In the genomic region with DNA sequence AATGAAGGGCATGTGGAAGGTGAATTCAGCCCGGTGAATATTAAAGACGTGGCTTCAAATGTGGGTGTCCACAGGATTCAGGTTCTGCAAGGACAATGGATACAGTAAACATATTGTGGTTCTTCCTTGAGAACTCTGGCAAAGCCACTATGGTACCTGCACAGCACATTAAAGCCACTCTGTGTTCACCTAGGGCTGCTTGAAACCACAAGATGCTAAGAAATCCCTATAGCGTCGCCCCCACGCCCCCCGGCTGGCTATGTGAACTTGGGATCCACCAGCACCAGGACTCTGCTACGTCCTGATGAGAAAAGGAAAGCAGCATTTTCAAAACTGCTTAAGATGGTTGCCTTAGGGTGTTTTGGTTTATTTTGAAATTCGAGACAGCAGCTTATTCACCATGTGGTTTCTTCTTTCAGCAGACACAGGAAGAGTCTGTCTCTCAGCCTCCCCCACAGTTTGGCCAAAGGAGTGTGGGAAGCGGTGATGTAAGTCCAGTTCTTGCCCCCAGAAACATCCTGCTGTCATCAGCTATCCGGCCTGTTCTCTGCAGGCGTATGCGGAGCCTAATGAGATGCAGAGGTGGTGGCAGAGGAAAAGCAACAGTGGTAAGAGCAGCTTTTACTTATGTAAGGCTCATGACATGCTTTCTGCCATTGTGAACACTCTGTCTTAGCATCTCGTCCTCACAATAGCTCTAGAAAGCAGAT, we compare ENCODE assay signal across 8 cellular contexts.
A peak's percentile ranks its signal among the peaks of the same experiment; 100 is the strongest.
DNase-seq lines count a peak whose midpoint lies in the region; ATAC-seq and TF ChIP-seq lines count a peak whose summit lies in the region.

No MANE protein-coding gene starts in this region.

- intact Hi-C loops in PC-3 (cut with micrococcal nuclease) (loop anchor here (1.0 kb wide), 1 partner anchor 14 kb away; no protein-coding TSS in a partner anchor), prostate gland (cut with DNase I) (no loop called here)
- intact Hi-C loops in activated T-helper 1 cell treated with anti-CD3 and anti-CD28 coated beads, Interleukin-12 subunit alpha, Interleukin-12 subunit beta, Interleukin-2, Interleukin-4 antibody, amounts not matched to agents 30 ng/mL and 10 ng/mL and 1 ng/mL, durations not matched to agents 14 hours and 24 hours and 36 hours (cut with micrococcal nuclease): loop anchor here (1.0 to 2.0 kb wide), 2 partner anchors 17 to 27 kb away; no protein-coding TSS in a partner anchor

- DNase-seq in GM12864 (ENCODE audit: low read depth) (peak; percentile 27), PC-3 (peak; percentile 85), foreskin fibroblast (peak; percentile 99), prostate gland (ENCODE audit: low spot score) (peak; percentile 26), NCI-H146 (lab: John Stamatoyannopoulos, UW) (no peak), NCI-H82 treated with DMSO at 0.1 percent for 48 hours (lab: John Stamatoyannopoulos, UW; ENCODE audit: unreplicated experiment) (no peak)
- DNase-seq in activated T-helper 1 cell treated with anti-CD3 and anti-CD28 coated beads, Interleukin-12 subunit alpha, Interleukin-12 subunit beta, Interleukin-2, Interleukin-4 antibody, amounts not matched to agents 30 ng/mL and 10 ng/mL and 1 ng/mL, durations not matched to agents 14 hours and 24 hours and 36 hours (ENCODE audit: low spot score): peak; percentile 21

- peak overlapping the region; percentile 72 for H3K27ac Mint-ChIP-seq in activated T-helper 1 cell treated with anti-CD3 and anti-CD28 coated beads, Interleukin-12 subunit alpha, Interleukin-12 subunit beta, Interleukin-2, Interleukin-4 antibody, amounts not matched to agents 30 ng/mL and 10 ng/mL and 1 ng/mL, durations not matched to agents 14 hours and 24 hours and 36 hours

- peaks cover 57% of the 10 kb centered on the region for H3K4me1 Mint-ChIP-seq in activated T-helper 1 cell treated with anti-CD3 and anti-CD28 coated beads, Interleukin-12 subunit alpha, Interleukin-12 subunit beta, Interleukin-2, Interleukin-4 antibody, amounts not matched to agents 30 ng/mL and 10 ng/mL and 1 ng/mL, durations not matched to agents 14 hours and 24 hours and 36 hours (ENCODE audit: low read depth)

- H3K36me3 ChIP-seq in PC-3 (ENCODE audit: low read depth, low read length): peaks cover 35% of the 10 kb centered on the region
- no peaks in the 10 kb centered on the region for H3K36me3 ChIP-seq in prostate gland

- no TSS peak for BruUV-seq in PC-3 (replicated peaks; lab: Mats Ljungman, UMichigan)

- no peak for TF ChIP-seq POLR2A in prostate gland (IDR thresholded peaks at IDR 0.05)

- WGBS in prostate gland: 45% methylated on average over 13 of the region's 13 CpGs

- peaks cover 4% of the 10 kb centered on the region for H3K27me3 Mint-ChIP-seq in activated T-helper 1 cell treated with anti-CD3 and anti-CD28 coated beads, Interleukin-12 subunit alpha, Interleukin-12 subunit beta, Interleukin-2, Interleukin-4 antibody, amounts not matched to agents 30 ng/mL and 10 ng/mL and 1 ng/mL, durations not matched to agents 14 hours and 24 hours and 36 hours (ENCODE audit: insufficient read depth)

- TF ChIP-seq CTCF in GM12864 (IDR thresholded peaks at IDR 0.05; ENCODE audit: low read depth, low read length, missing control alignments) (no peak), PC-3 (conservative IDR thresholded peaks at IDR 0.05; ENCODE audit: low read depth, low read length) (no peak), foreskin fibroblast (IDR thresholded peaks at IDR 0.05; ENCODE audit: low read depth, low read length) (no peak), prostate gland (IDR thresholded peaks at IDR 0.05) (no peak)

- no peaks in the 10 kb centered on the region for H4K20me1 ChIP-seq in PC-3 (ENCODE audit: low read length)

- no peak overlapping the region for H3K4me3 ChIP-seq in GM12864 (ENCODE audit: low read depth, low read length)
- H3K4me3 ChIP-seq in PC-3 (ENCODE audit: low read length): peak overlapping the region; percentile 44; the same call in 1 of the 2 replicates
- H3K4me3 ChIP-seq in foreskin fibroblast (ENCODE audit: low read depth in 1 of 2, low read length in 2 of 2): peak overlapping the region; percentile 23 to 44
- H3K4me3 ChIP-seq in prostate gland: no peak overlapping the region

- H3K9me2 ChIP-seq in PC-3 (replicated peaks; ENCODE audit: low read length): no peaks in the 10 kb centered on the region

- peak overlapping the region; percentile 78 for H3K4me2 ChIP-seq in PC-3 (ENCODE audit: low read length)

- peak overlapping the region; percentile 41 for H3K4me3 Mint-ChIP-seq in activated T-helper 1 cell treated with anti-CD3 and anti-CD28 coated beads, Interleukin-12 subunit alpha, Interleukin-12 subunit beta, Interleukin-2, Interleukin-4 antibody, amounts not matched to agents 30 ng/mL and 10 ng/mL and 1 ng/mL, durations not matched to agents 14 hours and 24 hours and 36 hours

- H3K9ac ChIP-seq in PC-3 (ENCODE audit: low read length): no peak overlapping the region

- H3K9me3 ChIP-seq in PC-3 (ENCODE audit: low read length) (no peaks in the 10 kb centered on the region), prostate gland (no peaks in the 10 kb centered on the region)

- peaks cover 77% of the 10 kb centered on the region for H3K79me2 ChIP-seq in PC-3 (ENCODE audit: low read length)

- H3K9me3 Mint-ChIP-seq in activated T-helper 1 cell treated with anti-CD3 and anti-CD28 coated beads, Interleukin-12 subunit alpha, Interleukin-12 subunit beta, Interleukin-2, Interleukin-4 antibody, amounts not matched to agents 30 ng/mL and 10 ng/mL and 1 ng/mL, durations not matched to agents 14 hours and 24 hours and 36 hours: no peaks in the 10 kb centered on the region

- peak; percentile 96 for ATAC-seq in PC-3
- no peak for ATAC-seq in GM21786 (IDR thresholded peaks at IDR 0.05; ENCODE audit: unreplicated experiment)

- H3K4me1 ChIP-seq in PC-3 (ENCODE audit: insufficient read depth, low read length) (peaks cover 21% of the 10 kb centered on the region), prostate gland (replicated peaks) (no peaks in the 10 kb centered on the region)

- H3K27ac ChIP-seq in PC-3 (ENCODE audit: low read length) (peak overlapping the region; percentile 64), prostate gland (peak overlapping the region; percentile 50 to 62)

- H3F3A ChIP-seq in PC-3 (ENCODE audit: low read length, unreplicated experiment): no peaks in the 10 kb centered on the region

- CTCF ChIA-PET in PC-3 (lab: Charles Lee): interaction anchor here (0.6 kb wide), 1 partner anchor 24 kb away, joined by 3 read pairs; no protein-coding TSS in a partner anchor

- H2AFZ ChIP-seq in PC-3 (ENCODE audit: low read length): no peak overlapping the region

- H3K27me3 ChIP-seq in PC-3 (ENCODE audit: low read length): no peaks in the 10 kb centered on the region
- no peaks in the 10 kb centered on the region for H3K27me3 ChIP-seq in prostate gland (replicated peaks; ENCODE audit: insufficient read depth)

- H3K36me3 Mint-ChIP-seq in activated T-helper 1 cell treated with anti-CD3 and anti-CD28 coated beads, Interleukin-12 subunit alpha, Interleukin-12 subunit beta, Interleukin-2, Interleukin-4 antibody, amounts not matched to agents 30 ng/mL and 10 ng/mL and 1 ng/mL, durations not matched to agents 14 hours and 24 hours and 36 hours (ENCODE audit: low read depth): peaks cover 41% of the 10 kb centered on the region

- POLR2A ChIA-PET in PC-3 (lab: Charles Lee; ENCODE audit: unreplicated experiment): interaction anchor here (0.5 to 0.6 kb wide), 2 partner anchors 112 to 160 kb away, joined by 5 read pairs; a partner anchor contains a TSS

Comparison
In these comparisons a context has a peak if more than half of its experiments do, and no peak if none do; other contexts are left out.
1. DNase-seq: peak in GM12864 (single experiment), PC-3 (single experiment), activated T-helper 1 cell treated with anti-CD3 and anti-CD28 coated beads, Interleukin-12 subunit alpha, Interleukin-12 subunit beta, Interleukin-2, Interleukin-4 antibody, amounts not matched to agents 30 ng/mL and 10 ng/mL and 1 ng/mL, durations not matched to agents 14 hours and 24 hours and 36 hours (single experiment), foreskin fibroblast (2 of 2) and prostate gland (single experiment); none in NCI-H146 (single experiment) and NCI-H82 treated with DMSO at 0.1 percent for 48 hours (single experiment).
2. H3K4me3 ChIP-seq: peak in PC-3 (single experiment) and foreskin fibroblast (2 of 2); none in GM12864 (single experiment) and prostate gland (0 of 2).